Comparison of ENCODE assay signal across 5 cellular contexts in the genomic region with DNA sequence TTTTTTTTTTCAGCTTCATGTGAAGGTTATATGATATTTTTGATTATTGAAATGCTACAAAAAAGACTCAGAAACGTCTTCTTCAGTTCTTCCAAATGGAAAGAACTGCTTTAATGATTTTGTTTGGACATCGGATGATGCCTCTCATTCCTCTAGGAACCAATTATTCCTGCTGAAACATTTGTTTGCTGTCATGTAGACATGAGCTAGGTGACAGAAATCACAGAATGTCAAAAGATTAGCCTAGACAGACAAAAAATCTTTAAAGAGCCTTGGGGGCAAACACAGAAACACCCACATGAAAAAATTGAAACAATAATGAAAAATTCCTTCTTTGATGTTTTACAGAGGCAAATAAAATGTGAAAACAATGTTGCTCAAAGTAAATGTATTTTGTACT.
"Had no signal": no experiment of that assay in that cellular context is flagged by ENCODE, and none has a peak within 500 bp of the region (broad histone marks: within the 10 kb centered on the region; RNA-seq: fewer than 3 reads in every experiment).

No MANE protein-coding gene starts in this region.

- DNase-seq: IMR-90, KBM-7, KG1 had no signal

- H3K4me3 ChIP-seq: K562 had no signal

- H3K27ac ChIP-seq: HL-60 had no signal
